Comparison of ENCODE assay signal across 8 cellular contexts in the genomic region with DNA sequence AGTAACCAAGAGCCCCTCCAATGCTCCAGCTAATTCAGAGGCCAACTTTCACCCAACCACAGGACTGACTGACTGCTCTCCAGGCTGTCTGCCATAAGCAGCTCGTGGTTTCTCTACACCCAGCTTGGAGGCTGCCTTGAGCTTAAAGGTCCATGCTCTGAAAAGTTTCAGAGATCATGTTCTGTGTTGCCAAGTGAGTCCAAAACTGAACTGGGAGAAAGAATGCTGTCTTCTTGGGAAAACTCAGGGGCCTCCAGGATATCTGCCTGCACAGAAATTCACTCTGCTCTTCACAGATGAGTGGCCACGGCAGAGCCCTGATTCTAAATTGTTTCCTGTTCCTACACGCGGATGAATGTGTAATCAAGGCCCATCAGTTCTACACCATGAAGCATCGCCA. TPM values are rescaled to one million over a fixed set of nuclear protein-coding genes. Genes with fewer than 3 reads are reported as not detected.
DNase-seq lines count a peak whose midpoint lies in the region; ATAC-seq and TF ChIP-seq lines count a peak whose summit lies in the region.

No MANE protein-coding gene starts in this region.

- DNase-seq in AG08395 (ENCODE audit: low spot score) (peak; percentile 36), astrocyte of the hippocampus (ENCODE audit: low read depth, low spot score) (peak; percentile 70), mesothelial cell of epicardium (ENCODE audit: low spot score in 2 of 2, unreplicated experiment in 2 of 2) (no peak), HPDE6-E6E7 (ENCODE audit: extremely low spot score) (no peak), DMS79 treated with DMSO at 0.1 percent for 48 hours (lab: John Stamatoyannopoulos, UW) (no peak), GM19240 (ENCODE audit: insufficient read length, low spot score) (no peak)
- no peak for DNase-seq in NK-92 treated with Interleukin-12 subunit alpha and Interleukin-12 subunit beta, amount 100 ng/mL, for 24 hours (lab: John Stamatoyannopoulos, UW)

- H3K4me3 Mint-ChIP-seq in mesothelial cell of epicardium, result no peak overlapping the region

- peak; percentile 33 for ATAC-seq in HG02759 (IDR thresholded peaks at IDR 0.05; ENCODE audit: unreplicated experiment)

- H3K27ac Mint-ChIP-seq in mesothelial cell of epicardium, result peak overlapping the region; percentile 79

- no peaks in the 10 kb centered on the region for H3K9me3 Mint-ChIP-seq in mesothelial cell of epicardium

- peaks cover 29% of the 10 kb centered on the region for H3K4me1 Mint-ChIP-seq in mesothelial cell of epicardium

- TF ChIP-seq CTCF in mesothelial cell of epicardium (IDR thresholded peaks at IDR 0.05; ENCODE audit: unreplicated experiment), result no peak

- no peaks in the 10 kb centered on the region for H3K27me3 Mint-ChIP-seq in mesothelial cell of epicardium (ENCODE audit: low read depth)

- H3K36me3 Mint-ChIP-seq in mesothelial cell of epicardium, result peaks cover 6% of the 10 kb centered on the region

RNA-seq across cellular contexts. Expression of a gene that starts 51.1 kb away (rescaled TPM):
- 39.3 to 44.9 TPM (median 42.2 TPM) in 3 replicates for total RNA-seq in mesothelial cell of epicardium

Comparison
In these comparisons a context has a peak if more than half of its experiments do, and no peak if none do; other contexts are left out.
1. DNase-seq: peak in AG08395 (single experiment) and astrocyte of the hippocampus (single experiment); none in mesothelial cell of epicardium (0 of 2), HPDE6-E6E7 (single experiment), NK-92 treated with Interleukin-12 subunit alpha and Interleukin-12 subunit beta, amount 100 ng/mL, for 24 hours (single experiment), DMS79 treated with DMSO at 0.1 percent for 48 hours (single experiment) and GM19240 (single experiment).